Comparison of ENCODE assay signal across 1 cellular context in genomic region chr10:11741608-11742007, GRCh38.
TF ChIP-seq lines count a peak whose summit lies in the region.

No MANE protein-coding gene starts in this region.

TF ChIP-seq in IMR-90, 13 proteins besides CTCF, POLR2A, EP300 and RAD21:
- no peak for TF ChIP-seq FOS (IDR thresholded peaks at IDR 0.05; ENCODE audit: low read depth, low read length)
- TF ChIP-seq, protein P1, sequence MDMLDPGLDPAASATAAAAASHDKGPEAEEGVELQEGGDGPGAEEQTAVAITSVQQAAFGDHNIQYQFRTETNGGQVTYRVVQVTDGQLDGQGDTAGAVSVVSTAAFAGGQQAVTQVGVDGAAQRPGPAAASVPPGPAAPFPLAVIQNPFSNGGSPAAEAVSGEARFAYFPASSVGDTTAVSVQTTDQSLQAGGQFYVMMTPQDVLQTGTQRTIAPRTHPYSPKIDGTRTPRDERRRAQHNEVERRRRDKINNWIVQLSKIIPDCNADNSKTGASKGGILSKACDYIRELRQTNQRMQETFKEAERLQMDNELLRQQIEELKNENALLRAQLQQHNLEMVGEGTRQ (IDR thresholded peaks at IDR 0.05; ENCODE audit: low read depth, low read length) = no peak
- TF ChIP-seq CEBPB (IDR thresholded peaks at IDR 0.05; ENCODE audit: low read depth, low read length) = no peak
- no peak for TF ChIP-seq RFX5 (IDR thresholded peaks at IDR 0.05; ENCODE audit: low read depth, low read length)
- TF ChIP-seq CHD1 (IDR thresholded peaks at IDR 0.05; ENCODE audit: low read depth, low read length) = no peak
- no peak for TF ChIP-seq BHLHE40 (IDR thresholded peaks at IDR 0.05; ENCODE audit: low read depth, low read length)
- no peak for TF ChIP-seq MXI1 (IDR thresholded peaks at IDR 0.05; ENCODE audit: borderline replicate concordance, low read depth, low read length)
- TF ChIP-seq ELK1 (IDR thresholded peaks at IDR 0.05; ENCODE audit: borderline replicate concordance, low read depth, low read length) = no peak
- no peak for TF ChIP-seq MAZ (IDR thresholded peaks at IDR 0.05; ENCODE audit: borderline replicate concordance, low read depth, low read length)
- TF ChIP-seq RCOR1 (IDR thresholded peaks at IDR 0.05; ENCODE audit: insufficient replicate concordance, low read length) = no peak
- TF ChIP-seq NFE2L2 (IDR thresholded peaks at IDR 0.05; ENCODE audit: low read depth, low read length) = no peak
- TF ChIP-seq MAFK (IDR thresholded peaks at IDR 0.05; ENCODE audit: low read depth, low read length) = no peak
- no peak for TF ChIP-seq SMC3 (IDR thresholded peaks at IDR 0.05; ENCODE audit: low read depth, low read length)
